ENCODE assay signal across 35 cellular contexts in the genomic region with DNA sequence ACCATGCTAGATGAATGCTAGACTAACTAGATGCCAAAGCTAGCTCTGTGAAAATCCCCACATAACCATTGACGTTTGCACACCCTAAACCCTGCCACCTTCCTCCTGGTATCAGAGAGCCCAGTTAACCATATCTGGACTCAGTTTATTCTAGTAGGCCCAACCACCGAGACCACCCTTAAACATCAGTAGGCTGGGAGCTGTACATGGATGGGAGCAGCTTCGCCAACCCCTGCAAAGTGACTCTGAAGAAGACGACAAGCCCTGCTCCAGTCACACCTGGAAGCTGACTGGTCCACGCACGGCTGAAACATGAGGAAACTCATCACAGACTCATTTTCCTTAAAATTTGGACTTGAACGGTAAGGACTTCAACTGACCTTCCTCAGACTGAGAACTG. TPM values are rescaled to one million over a fixed set of nuclear protein-coding genes. Genes with fewer than 3 reads are reported as not detected.
"Had no signal": no experiment of that assay in that cellular context is flagged by ENCODE, and none has a peak within 500 bp of the region (broad histone marks: within the 10 kb centered on the region; RNA-seq: fewer than 3 reads in every experiment).

No MANE protein-coding gene starts in this region.

- H3K27ac Mint-ChIP-seq: activated CD4-positive, alpha-beta T cell treated with anti-CD3 and anti-CD28 coated beads, Interleukin-2, amount 10 ng/mL, durations not matched to agents 24 days and 14 days; activated CD8-positive, alpha-beta T cell treated with anti-CD3 and anti-CD28 coated beads, Interleukin-2, amount 10 ng/mL, durations not matched to agents 7 days and 5 days; activated naive CD8-positive, alpha-beta T cell treated with anti-CD3 and anti-CD28 coated beads for 36 hours; activated T-cell treated with anti-CD3 and anti-CD28 coated beads, Interleukin-2, amount 50 U/mL, for 24 hours had no signal

- H3K4me3 Mint-ChIP-seq: activated CD4-positive, alpha-beta T cell treated with anti-CD3 and anti-CD28 coated beads, Interleukin-2, amount 10 ng/mL, durations not matched to agents 24 days and 14 days; activated CD8-positive, alpha-beta T cell treated with anti-CD3 and anti-CD28 coated beads, Interleukin-2, amount 10 ng/mL, durations not matched to agents 7 days and 5 days; activated naive CD8-positive, alpha-beta T cell treated with anti-CD3 and anti-CD28 coated beads for 36 hours; activated T-cell treated with anti-CD3 and anti-CD28 coated beads, Interleukin-2, amount 50 U/mL, for 24 hours had no signal

- ATAC-seq: activated CD8-positive, alpha-beta T cell treated with anti-CD3 and anti-CD28 coated beads, Interleukin-2, amount 10 ng/mL, durations not matched to agents 7 days and 5 days; K562; PC-3 had no signal

- H3K9me3 ChIP-seq: SJCRH30 had no signal

- H3K27ac ChIP-seq: brain microvascular endothelial cell, Peyer's patch, RWPE1, SJCRH30, SK-N-MC, WERI-Rb-1 had no signal

- H3K27me3 ChIP-seq: brain microvascular endothelial cell, Peyer's patch, SJCRH30 had no signal

- FAIRE-seq: K562 had no signal

- H3K36me3 ChIP-seq: brain microvascular endothelial cell, Peyer's patch, SJCRH30 had no signal

- H3K27me3 Mint-ChIP-seq: activated CD4-positive, alpha-beta T cell treated with anti-CD3 and anti-CD28 coated beads, Interleukin-2, amount 10 ng/mL, durations not matched to agents 24 days and 14 days; activated naive CD8-positive, alpha-beta T cell treated with anti-CD3 and anti-CD28 coated beads for 36 hours; activated T-cell treated with anti-CD3 and anti-CD28 coated beads, Interleukin-2, amount 50 U/mL, for 24 hours had no signal

- H3K4me3 ChIP-seq: K562, Peyer's patch, SJCRH30, SK-N-MC had no signal

- DNase-seq: activated CD4-positive, alpha-beta T cell treated with anti-CD3 and anti-CD28 coated beads, Interleukin-2, amount 10 ng/mL, durations not matched to agents 24 days and 14 days; activated CD4-positive, alpha-beta T cell treated with anti-CD3 and anti-CD28 coated beads, Interleukin-2, amount 50 U/mL, for 4 hours; activated CD8-positive, alpha-beta T cell treated with anti-CD3 and anti-CD28 coated beads, Interleukin-2, amount 10 ng/mL, durations not matched to agents 7 days and 5 days; activated effector memory CD4-positive, alpha-beta T cell treated with anti-CD3 and anti-CD28 coated beads, Interleukin-2, amount 50 U/mL, for 16 hours; activated naive CD4-positive, alpha-beta T cell; activated naive CD4-positive, alpha-beta T cell treated with anti-CD3 and anti-CD28 coated beads, Interleukin-2, amount 50 U/mL, for 16 hours; activated naive CD8-positive, alpha-beta T cell treated with anti-CD3 and anti-CD28 coated beads for 36 hours; activated T-cell treated with anti-CD3 and anti-CD28 coated beads, Interleukin-2, amount 50 U/mL, for 24 hours; amniotic stem cell; aorta; brain microvascular endothelial cell; central memory CD4-positive, alpha-beta T cell; NCI-H1092 treated with DMSO at 0.1 percent for 48 hours; NCI-H1417; NCI-H146; NCI-H187; NCI-H2029 treated with DMSO at 0.1 percent for 48 hours; NCI-H2107; NCI-H2171; NCI-H510A; NCI-H526; NCI-H748 treated with DMSO at 0.1 percent for 48 hours; NK-92 treated with Interleukin-12 subunit alpha and Interleukin-12 subunit beta, amount 100 ng/mL, for 24 hours; PC-3; Peyer's patch; SHP77; SJCRH30; T1000; WERI-Rb-1 had no signal

RNA-seq across cellular contexts. Expression of gene TMEM140, which starts 27.1 kb away (rescaled TPM):
- total RNA-seq: PC-3 had no signal

RNA-seq across cellular contexts. Expression of gene STRA8, which starts 58.7 kb away (rescaled TPM):
- total RNA-seq: activated CD4-positive, alpha-beta T cell treated with anti-CD3 and anti-CD28 coated beads, Interleukin-2, amount 10 ng/mL, durations not matched to agents 24 days and 14 days; activated CD8-positive, alpha-beta T cell treated with anti-CD3 and anti-CD28 coated beads, Interleukin-2, amount 10 ng/mL, durations not matched to agents 7 days and 5 days; activated naive CD8-positive, alpha-beta T cell treated with anti-CD3 and anti-CD28 coated beads for 36 hours; aorta; K562; M059J; PC-3; Peyer's patch; SJCRH30; T-helper 1 cell treated with Interleukin-12 subunit alpha and Interleukin-12 subunit beta and Interleukin-4 antibody, amounts not matched to agents 30 ng/mL and 1 ng/mL, for 36 hours; T-helper 2 cell treated with Interferon-gamma antibody and Interleukin-4, amounts not matched to agents 100 ng/mL and 5 ng/mL, for 36 hours had no signal
- polyA plus RNA-seq: aorta, K562 had no signal
